In the genomic region with DNA sequence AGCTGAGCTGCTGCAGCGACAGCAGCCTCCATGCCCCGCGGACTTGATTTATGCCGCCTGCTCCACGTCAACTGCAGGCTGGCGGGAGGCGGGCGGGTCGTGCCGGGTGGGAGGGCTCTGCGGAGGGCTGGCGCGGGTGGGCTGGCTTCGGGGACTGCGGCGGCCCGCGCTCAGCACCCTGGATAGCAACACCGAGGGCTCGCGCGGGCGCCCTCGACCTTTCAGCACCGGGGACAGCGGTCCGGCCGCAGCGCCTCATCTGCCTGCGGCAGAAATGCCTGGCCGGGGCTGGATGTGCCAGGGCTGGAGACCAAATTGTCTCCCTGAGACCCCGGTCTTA, we compare ENCODE assay signal across 8 cellular contexts. TPM values are rescaled to one million over a fixed set of nuclear protein-coding genes. Genes with fewer than 3 reads are reported as not detected.
A peak's percentile ranks its signal among the peaks of the same experiment; 100 is the strongest.
DNase-seq lines count a peak whose midpoint lies in the region; ATAC-seq and TF ChIP-seq lines count a peak whose summit lies in the region.

No MANE protein-coding gene starts in this region.

- TF ChIP-seq CTCF in fibroblast of mammary gland (conservative IDR thresholded peaks at IDR 0.05; ENCODE audit: control insufficient read depth, insufficient read depth, low read depth, low read length) = no peak

- ATAC-seq in natural killer cell treated with Interleukin-12 subunit alpha and Interleukin-12 subunit beta and Interleukin-15 and Interleukin-18, amount 100 ng/mL, for 72 hours = peak; percentile 79 to 85

- peak overlapping the region; percentile 67 for H3K4me3 ChIP-seq in fibroblast of mammary gland (ENCODE audit: control insufficient read depth, low read depth, low read length)

- H3K9me3 Mint-ChIP-seq in natural killer cell treated with Interleukin-12 subunit alpha and Interleukin-12 subunit beta and Interleukin-15 and Interleukin-18, amount 100 ng/mL, for 72 hours = no peaks in the 10 kb centered on the region

- H3K27ac Mint-ChIP-seq in natural killer cell treated with Interleukin-12 subunit alpha and Interleukin-12 subunit beta and Interleukin-15 and Interleukin-18, amount 100 ng/mL, for 72 hours = no peak overlapping the region

- H3K36me3 Mint-ChIP-seq in natural killer cell treated with Interleukin-12 subunit alpha and Interleukin-12 subunit beta and Interleukin-15 and Interleukin-18, amount 100 ng/mL, for 72 hours = no peaks in the 10 kb centered on the region

- H3K4me3 Mint-ChIP-seq in natural killer cell treated with Interleukin-12 subunit alpha and Interleukin-12 subunit beta and Interleukin-15 and Interleukin-18, amount 100 ng/mL, for 72 hours = peak overlapping the region; percentile 84

- DNase-seq in SIG-M5 treated with dmso at 0.1 percent for 504 hours (lab: John Stamatoyannopoulos, UW; ENCODE audit: unreplicated experiment) (peak; percentile 50), SIG-M5 (lab: John Stamatoyannopoulos, UW) (no peak), HPDE6-E6E7 (ENCODE audit: extremely low spot score) (peak; percentile 70), activated T-helper 1 cell treated with Interleukin-2 at 50 U/mL for 16 hours (ENCODE audit: low read depth) (peak; percentile 29), fibroblast of mammary gland (ENCODE audit: low read depth) (peak; percentile 62), substantia nigra (lab: John Stamatoyannopoulos, UW) (peak; percentile 14 to 89 (median 70))
- DNase-seq in natural killer cell treated with Interleukin-12 subunit alpha and Interleukin-12 subunit beta and Interleukin-15 and Interleukin-18, amount 100 ng/mL, for 72 hours (ENCODE audit: low spot score) = peak; percentile 71

- peaks cover 15 to 17% of the 10 kb centered on the region in 2 donors for H3K4me1 Mint-ChIP-seq in natural killer cell treated with Interleukin-12 subunit alpha and Interleukin-12 subunit beta and Interleukin-15 and Interleukin-18, amount 100 ng/mL, for 72 hours (ENCODE audit: low read depth in 2 of 2)

- H3K27ac ChIP-seq in substantia nigra (ENCODE audit: low read depth, low read length, poor library complexity, severe bottlenecking) = peak overlapping the region; percentile 61

- H3K27me3 Mint-ChIP-seq in natural killer cell treated with Interleukin-12 subunit alpha and Interleukin-12 subunit beta and Interleukin-15 and Interleukin-18, amount 100 ng/mL, for 72 hours = peaks cover 34 to 56% of the 10 kb centered on the region in 2 donors

TF ChIP-seq in PFSK-1, 5 proteins besides CTCF, POLR2A, EP300 and RAD21:
- TF ChIP-seq FOXP2 (optimal IDR thresholded peaks at IDR 0.05; ENCODE audit: borderline replicate concordance, extremely low read depth, extremely low read length, insufficient read depth) (peak; percentile 49), POLR2AphosphoS5 (IDR thresholded peaks at IDR 0.05; ENCODE audit: low read depth, low read length) (no peak), SIN3A (IDR thresholded peaks at IDR 0.05; ENCODE audit: borderline replicate concordance, insufficient read depth, low read length) (peak; percentile 100), TAF1 (IDR thresholded peaks at IDR 0.05; ENCODE audit: borderline replicate concordance, insufficient read depth, low read length) (no peak)
- TF ChIP-seq, protein P1, sequence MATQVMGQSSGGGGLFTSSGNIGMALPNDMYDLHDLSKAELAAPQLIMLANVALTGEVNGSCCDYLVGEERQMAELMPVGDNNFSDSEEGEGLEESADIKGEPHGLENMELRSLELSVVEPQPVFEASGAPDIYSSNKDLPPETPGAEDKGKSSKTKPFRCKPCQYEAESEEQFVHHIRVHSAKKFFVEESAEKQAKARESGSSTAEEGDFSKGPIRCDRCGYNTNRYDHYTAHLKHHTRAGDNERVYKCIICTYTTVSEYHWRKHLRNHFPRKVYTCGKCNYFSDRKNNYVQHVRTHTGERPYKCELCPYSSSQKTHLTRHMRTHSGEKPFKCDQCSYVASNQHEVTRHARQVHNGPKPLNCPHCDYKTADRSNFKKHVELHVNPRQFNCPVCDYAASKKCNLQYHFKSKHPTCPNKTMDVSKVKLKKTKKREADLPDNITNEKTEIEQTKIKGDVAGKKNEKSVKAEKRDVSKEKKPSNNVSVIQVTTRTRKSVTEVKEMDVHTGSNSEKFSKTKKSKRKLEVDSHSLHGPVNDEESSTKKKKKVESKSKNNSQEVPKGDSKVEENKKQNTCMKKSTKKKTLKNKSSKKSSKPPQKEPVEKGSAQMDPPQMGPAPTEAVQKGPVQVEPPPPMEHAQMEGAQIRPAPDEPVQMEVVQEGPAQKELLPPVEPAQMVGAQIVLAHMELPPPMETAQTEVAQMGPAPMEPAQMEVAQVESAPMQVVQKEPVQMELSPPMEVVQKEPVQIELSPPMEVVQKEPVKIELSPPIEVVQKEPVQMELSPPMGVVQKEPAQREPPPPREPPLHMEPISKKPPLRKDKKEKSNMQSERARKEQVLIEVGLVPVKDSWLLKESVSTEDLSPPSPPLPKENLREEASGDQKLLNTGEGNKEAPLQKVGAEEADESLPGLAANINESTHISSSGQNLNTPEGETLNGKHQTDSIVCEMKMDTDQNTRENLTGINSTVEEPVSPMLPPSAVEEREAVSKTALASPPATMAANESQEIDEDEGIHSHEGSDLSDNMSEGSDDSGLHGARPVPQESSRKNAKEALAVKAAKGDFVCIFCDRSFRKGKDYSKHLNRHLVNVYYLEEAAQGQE (IDR thresholded peaks at IDR 0.05; ENCODE audit: insufficient read depth in 1 of 2, low read depth in 2 of 2, low read length in 2 of 2) = peak; percentile 97 to 100

RNA-seq across cellular contexts. Expression of a gene that starts 0.8 kb away (rescaled TPM):
- 0.39 TPM for polyA plus RNA-seq in PFSK-1 (2012; ENCODE audit: insufficient read length, low read depth)
- under 1 TPM in 1 of 2 donors, not detected in 1; 0.76 TPM for total RNA-seq in natural killer cell treated with Interleukin-12 subunit alpha and Interleukin-12 subunit beta and Interleukin-15 and Interleukin-18, amount 100 ng/mL, for 72 hours
